12 cellular contexts compared by ENCODE assay signal in the genomic region with DNA sequence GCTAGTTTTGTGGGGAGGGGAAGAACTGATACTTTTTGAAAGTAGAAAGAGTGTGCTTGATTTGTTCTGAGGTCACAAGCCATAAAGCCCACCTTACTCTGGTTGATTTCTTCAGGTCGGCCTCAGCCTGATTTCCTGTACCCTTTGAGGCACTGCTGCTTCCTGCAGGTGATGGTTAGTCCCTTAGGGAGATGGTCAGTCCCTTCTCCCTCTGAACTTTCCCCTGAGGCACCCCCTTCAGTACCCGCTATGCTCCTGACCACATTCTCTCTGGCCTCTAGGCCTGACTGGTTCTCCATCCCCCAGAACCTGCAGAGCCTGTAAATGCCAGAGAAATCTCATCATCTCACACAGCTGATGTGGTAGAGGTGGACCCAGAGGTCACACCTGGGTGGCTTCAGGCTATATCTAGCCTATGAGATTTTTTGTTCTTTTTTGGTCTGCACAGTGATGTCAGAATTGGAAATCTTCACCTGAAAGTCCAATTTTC. TPM values are rescaled to one million over a fixed set of nuclear protein-coding genes. Genes with fewer than 3 reads are reported as not detected.
DNase-seq lines count a peak whose midpoint lies in the region; ATAC-seq and TF ChIP-seq lines count a peak whose summit lies in the region.
"Had no signal": no experiment of that assay in that cellular context is flagged by ENCODE, and none has a peak within 500 bp of the region (broad histone marks: within the 10 kb centered on the region; RNA-seq: fewer than 3 reads in every experiment).

No MANE protein-coding gene starts in this region.

- H3K4me1 Mint-ChIP-seq in GM23338 = peaks cover 39% of the 10 kb centered on the region

- no peaks in the 10 kb centered on the region for H3K79me2 ChIP-seq in GM23338 (replicated peaks; ENCODE audit: insufficient read depth)

- H3K27me3 Mint-ChIP-seq in GM23338 (ENCODE audit: insufficient read depth, low read depth, poor library complexity) = peaks cover 8% of the 10 kb centered on the region

- H3K9me3 Mint-ChIP-seq in GM23338 = peaks cover 7% of the 10 kb centered on the region; the same call in 1 of the 3 replicates

- H3K36me3 Mint-ChIP-seq in GM23338 (ENCODE audit: low read depth) = peaks cover 4% of the 10 kb centered on the region; the same call in 1 of the 3 replicates

- no peak overlapping the region for H3K27ac Mint-ChIP-seq in GM23338

- H3K4me2 ChIP-seq in BLaER1 treated with 17β-estradiol and CSF1 and Interleukin-3, amounts not matched to agents 10 nM and 100 nM = peak overlapping the region in 10 of 11 experiments; percentile 2 to 93 (median 86); a peak in 18 of 22 replicates
- no peak overlapping the region for H3K4me2 ChIP-seq in GM23338

- peak overlapping the region in 4 of 11 experiments; percentile 75 to 88 (median 80); a peak in 7 of 22 replicates for H3K27ac ChIP-seq in BLaER1 treated with 17β-estradiol and CSF1 and Interleukin-3, amounts not matched to agents 10 nM and 100 nM
- no peak overlapping the region for H3K27ac ChIP-seq in GM23338 (ENCODE audit: low read depth)
- H3K27ac ChIP-seq: adrenal gland, SJSA1 had no signal

- peak; percentile 43 for ATAC-seq in GM19463 (IDR thresholded peaks at IDR 0.05; ENCODE audit: unreplicated experiment)
- peak; percentile 27 for ATAC-seq in HG03565 (IDR thresholded peaks at IDR 0.05; ENCODE audit: unreplicated experiment)
- peak; percentile 16 for ATAC-seq in esophagus mucosa
- no peak for ATAC-seq in GM23338

- peak overlapping the region in 4 of 11 experiments; percentile 9 to 42 (median 22); a peak in 7 of 22 replicates for H3K9ac ChIP-seq in BLaER1 treated with 17β-estradiol and CSF1 and Interleukin-3, amounts not matched to agents 10 nM and 100 nM

- no peak overlapping the region for H3K4me3 Mint-ChIP-seq in GM23338

- H3K9me2 ChIP-seq in GM23338 (ENCODE audit: insufficient read depth) = no peaks in the 10 kb centered on the region

- H4K20me1 ChIP-seq in BLaER1 treated with 17β-estradiol and CSF1 and Interleukin-3, amounts not matched to agents 10 nM and 100 nM = no peaks in the 10 kb centered on the region
- no peaks in the 10 kb centered on the region for H4K20me1 ChIP-seq in GM23338 (replicated peaks; ENCODE audit: insufficient read depth)

- peaks cover 46 to 80% (median 68%) of the 10 kb centered on the region in 10 experiments for H3K4me1 ChIP-seq in BLaER1 treated with 17β-estradiol and CSF1 and Interleukin-3, amounts not matched to agents 10 nM and 100 nM
- peaks cover 15% of the 10 kb centered on the region for H3K4me1 ChIP-seq in GM23338 (ENCODE audit: insufficient read depth)

- TF ChIP-seq CTCF in GM23338 (conservative IDR thresholded peaks at IDR 0.05; ENCODE audit: low read depth in 2 of 2) = no peak

- H3K27me3 ChIP-seq in BLaER1 treated with 17β-estradiol and CSF1 and Interleukin-3, amounts not matched to agents 10 nM and 100 nM = no peaks in the 10 kb centered on the region
- H3K27me3 ChIP-seq in GM23338 (ENCODE audit: insufficient read depth) = peaks cover 8% of the 10 kb centered on the region
- H3K27me3 ChIP-seq: adrenal gland, SJSA1 had no signal

- no peak overlapping the region for H3K4me3 ChIP-seq in BLaER1 treated with 17β-estradiol and CSF1 and Interleukin-3, amounts not matched to agents 10 nM and 100 nM
- no peak overlapping the region for H3K4me3 ChIP-seq in GM23338
- H3K4me3 ChIP-seq: adrenal gland, SJSA1 had no signal

- DNase-seq in MV-4-11 (lab: John Stamatoyannopoulos, UW) (no peak), NCI-H524 treated with DMSO at 0.1 percent for 48 hours (lab: John Stamatoyannopoulos, UW) (no peak), GM23338 (ENCODE audit: low spot score) (no peak), HPDE6-E6E7 (ENCODE audit: extremely low spot score) (no peak)
- DNase-seq: adrenal gland, NCI-H2029 treated with DMSO at 0.1 percent for 48 hours, NCI-H82 had no signal

- H3F3A ChIP-seq in GM23338 (replicated peaks; ENCODE audit: low read depth) = no peaks in the 10 kb centered on the region

- no peaks in the 10 kb centered on the region for H3K36me3 ChIP-seq in BLaER1 treated with 17β-estradiol and CSF1 and Interleukin-3, amounts not matched to agents 10 nM and 100 nM
- no peaks in the 10 kb centered on the region for H3K36me3 ChIP-seq in GM23338 (ENCODE audit: insufficient read depth)
- H3K36me3 ChIP-seq: adrenal gland, SJSA1 had no signal

- H3K9me3 ChIP-seq in BLaER1 treated with 17β-estradiol and CSF1 and Interleukin-3, amounts not matched to agents 10 nM and 100 nM (replicated peaks in 1 of 11) = no peaks in the 10 kb centered on the region
- H3K9me3 ChIP-seq: adrenal gland, SJSA1 had no signal

- H2AFZ ChIP-seq in GM23338 = no peak overlapping the region

TF ChIP-seq in GM23338, 12 proteins besides CTCF, POLR2A, EP300 and RAD21 (continues in another document):
- TF ChIP-seq STAT1 (IDR thresholded peaks at IDR 0.05; ENCODE audit: unreplicated experiment) (no peak), EZH2phosphoT487 (IDR thresholded peaks at IDR 0.05; ENCODE audit: unreplicated experiment) (no peak), EZH2 (IDR thresholded peaks at IDR 0.05; ENCODE audit: low read depth, unreplicated experiment) (no peak), NANOG (IDR thresholded peaks at IDR 0.05; ENCODE audit: borderline replicate concordance) (no peak), ZNF331 (CRISPR knock-in tag; IDR thresholded peaks at IDR 0.05; ENCODE audit: low read depth) (no peak)
- TF ChIP-seq, protein P1, sequence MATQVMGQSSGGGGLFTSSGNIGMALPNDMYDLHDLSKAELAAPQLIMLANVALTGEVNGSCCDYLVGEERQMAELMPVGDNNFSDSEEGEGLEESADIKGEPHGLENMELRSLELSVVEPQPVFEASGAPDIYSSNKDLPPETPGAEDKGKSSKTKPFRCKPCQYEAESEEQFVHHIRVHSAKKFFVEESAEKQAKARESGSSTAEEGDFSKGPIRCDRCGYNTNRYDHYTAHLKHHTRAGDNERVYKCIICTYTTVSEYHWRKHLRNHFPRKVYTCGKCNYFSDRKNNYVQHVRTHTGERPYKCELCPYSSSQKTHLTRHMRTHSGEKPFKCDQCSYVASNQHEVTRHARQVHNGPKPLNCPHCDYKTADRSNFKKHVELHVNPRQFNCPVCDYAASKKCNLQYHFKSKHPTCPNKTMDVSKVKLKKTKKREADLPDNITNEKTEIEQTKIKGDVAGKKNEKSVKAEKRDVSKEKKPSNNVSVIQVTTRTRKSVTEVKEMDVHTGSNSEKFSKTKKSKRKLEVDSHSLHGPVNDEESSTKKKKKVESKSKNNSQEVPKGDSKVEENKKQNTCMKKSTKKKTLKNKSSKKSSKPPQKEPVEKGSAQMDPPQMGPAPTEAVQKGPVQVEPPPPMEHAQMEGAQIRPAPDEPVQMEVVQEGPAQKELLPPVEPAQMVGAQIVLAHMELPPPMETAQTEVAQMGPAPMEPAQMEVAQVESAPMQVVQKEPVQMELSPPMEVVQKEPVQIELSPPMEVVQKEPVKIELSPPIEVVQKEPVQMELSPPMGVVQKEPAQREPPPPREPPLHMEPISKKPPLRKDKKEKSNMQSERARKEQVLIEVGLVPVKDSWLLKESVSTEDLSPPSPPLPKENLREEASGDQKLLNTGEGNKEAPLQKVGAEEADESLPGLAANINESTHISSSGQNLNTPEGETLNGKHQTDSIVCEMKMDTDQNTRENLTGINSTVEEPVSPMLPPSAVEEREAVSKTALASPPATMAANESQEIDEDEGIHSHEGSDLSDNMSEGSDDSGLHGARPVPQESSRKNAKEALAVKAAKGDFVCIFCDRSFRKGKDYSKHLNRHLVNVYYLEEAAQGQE (IDR thresholded peaks at IDR 0.05; ENCODE audit: unreplicated experiment) = no peak

RNA-seq across cellular contexts. Expression of a gene that starts 15.0 kb away (rescaled TPM):
- total RNA-seq in esophagus mucosa = 25.7 TPM
- 153 and 164 TPM in 2 replicates for total RNA-seq in GM23338 (2014; rRNA removed; shearing (Covaris generic))
- polyA plus RNA-seq in GM23338 (2016; fragmentation: Nextera tagmentation; extraction: Ambion mirVana) = 330 and 345 TPM in 2 replicates

RNA-seq across cellular contexts. Expression of a gene that starts 43.3 kb away (rescaled TPM):
- total RNA-seq in esophagus mucosa = 13.9 TPM
- 2.6 and 3.4 TPM in 2 replicates for total RNA-seq in GM23338 (2014; rRNA removed; shearing (Covaris generic))
- 0.78 and 1.6 TPM in 2 replicates for polyA plus RNA-seq in GM23338 (2016; fragmentation: Nextera tagmentation; extraction: Ambion mirVana)
